16 cellular contexts compared by ENCODE assay signal in the genomic region with DNA sequence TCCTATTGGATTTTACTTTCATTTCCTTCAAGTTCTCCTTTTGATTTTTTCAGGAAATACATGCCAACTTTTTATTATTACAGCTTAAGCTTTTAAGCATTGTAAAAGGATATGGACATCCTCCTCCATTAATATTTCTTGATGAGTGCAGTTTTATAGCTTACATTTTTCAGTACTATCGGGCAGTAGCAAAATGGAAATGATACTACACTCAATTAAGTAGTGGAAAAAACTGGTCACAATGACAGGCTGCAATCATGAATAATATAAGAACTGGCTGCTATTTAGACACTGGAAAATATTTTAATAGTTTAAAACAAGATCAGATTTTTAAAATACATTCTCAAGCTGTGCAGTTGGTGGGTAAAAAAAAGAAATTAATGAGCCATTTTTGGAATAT. TPM values are rescaled to one million over a fixed set of nuclear protein-coding genes. Genes with fewer than 3 reads are reported as not detected.
DNase-seq lines count a peak whose midpoint lies in the region; ATAC-seq and TF ChIP-seq lines count a peak whose summit lies in the region.
"Had no signal": no experiment of that assay in that cellular context is flagged by ENCODE, and none has a peak within 500 bp of the region (broad histone marks: within the 10 kb centered on the region; RNA-seq: fewer than 3 reads in every experiment).

No MANE protein-coding gene starts in this region.

- no peaks in the 10 kb centered on the region for H3K27me3 ChIP-seq in SK-N-SH (ENCODE audit: insufficient read depth)
- H3K27me3 ChIP-seq in aorta (ENCODE audit: control insufficient read depth in 1 of 2, insufficient read depth in 2 of 2, low read length in 1 of 2), result no peaks in the 10 kb centered on the region
- H3K27me3 ChIP-seq: BLaER1 treated with 17β-estradiol and CSF1 and Interleukin-3, amounts not matched to agents 10 nM and 100 nM had no signal

- peaks cover 41% of the 10 kb centered on the region for H3K4me1 Mint-ChIP-seq in nephron
- H3K4me1 Mint-ChIP-seq: CD4-positive, CD25-positive, alpha-beta regulatory T cell; GM23338 had no signal

- H2AFZ ChIP-seq in SK-N-SH (ENCODE audit: low read depth), result no peak overlapping the region; the same call in 1 of the 2 replicates
- H2AFZ ChIP-seq: GM23338 had no signal

- intact Hi-C loops in aorta (cut with DNase I), result no loop called here

- POLR2A ChIA-PET in SK-N-SH (lab: Yijun Ruan, JAX), result no interaction called here

- no peaks in the 10 kb centered on the region for H3F3A ChIP-seq in SK-N-SH (replicated peaks; ENCODE audit: insufficient read depth)

- CTCF ChIA-PET in SK-N-SH (lab: Yijun Ruan, JAX), result no interaction called here

- peak; percentile 65 for ATAC-seq in SK-N-SH treated with all-trans-retinoic acid at 6 μM for 48 hours
- ATAC-seq in aorta (ENCODE audit: low FRiP score), result peak; percentile 56
- ATAC-seq: GM23338 had no signal

- H3K27ac Mint-ChIP-seq in nephron, result peak overlapping the region; percentile 10 to 84 (median 82)
- H3K27ac Mint-ChIP-seq: CD4-positive, CD25-positive, alpha-beta regulatory T cell; GM23338 had no signal

- H3K36me3 ChIP-seq in SK-N-SH (replicated peaks in 1 of 2; ENCODE audit: control insufficient read depth in 1 of 2, insufficient read depth in 2 of 2, low read length in 1 of 2), result no peaks in the 10 kb centered on the region
- H3K36me3 ChIP-seq in aorta (ENCODE audit: control insufficient read depth in 1 of 2, insufficient read depth in 2 of 2, low read length in 1 of 2), result no peaks in the 10 kb centered on the region
- H3K36me3 ChIP-seq: BLaER1 treated with 17β-estradiol and CSF1 and Interleukin-3, amounts not matched to agents 10 nM and 100 nM had no signal

- H3K9me3 Mint-ChIP-seq in nephron, result peaks cover 4% of the 10 kb centered on the region
- H3K9me3 Mint-ChIP-seq: GM23338 had no signal

- no peak overlapping the region for H3K9ac ChIP-seq in SK-N-SH
- H3K9ac ChIP-seq: BLaER1 treated with 17β-estradiol and CSF1 and Interleukin-3, amounts not matched to agents 10 nM and 100 nM had no signal

- no peaks in the 10 kb centered on the region for H4K20me1 ChIP-seq in SK-N-SH (ENCODE audit: insufficient read depth)
- H4K20me1 ChIP-seq: BLaER1 treated with 17β-estradiol and CSF1 and Interleukin-3, amounts not matched to agents 10 nM and 100 nM had no signal

- no peaks in the 10 kb centered on the region for H3K79me2 ChIP-seq in SK-N-SH (ENCODE audit: insufficient read depth)

- H3K27ac ChIP-seq in SK-N-SH (ENCODE audit: low read depth in 2 of 2, low read length in 1 of 2) (no peak overlapping the region), aorta (ENCODE audit: low read depth in 1 of 2, low read length in 2 of 2) (no peak overlapping the region)
- H3K27ac ChIP-seq: BLaER1 treated with 17β-estradiol and CSF1 and Interleukin-3, amounts not matched to agents 10 nM and 100 nM had no signal

- no peak for TF ChIP-seq EP300 in SK-N-SH (IDR thresholded peaks at IDR 0.05; ENCODE audit: borderline replicate concordance in 1 of 2, low read depth in 1 of 2, low read length in 1 of 2)

- peak overlapping the region in 1 of 3 experiments; percentile 6 for H3K4me3 Mint-ChIP-seq in nephron
- H3K4me3 Mint-ChIP-seq: CD4-positive, CD25-positive, alpha-beta regulatory T cell; GM23338 had no signal

- peaks cover 11% of the 10 kb centered on the region for H3K36me3 Mint-ChIP-seq in nephron (ENCODE audit: low read depth)
- H3K36me3 Mint-ChIP-seq: CD4-positive, CD25-positive, alpha-beta regulatory T cell had no signal

- H3K9me3 ChIP-seq in SK-N-SH (no peaks in the 10 kb centered on the region), aorta (ENCODE audit: control insufficient read depth, low read length) (peaks cover 1% of the 10 kb centered on the region)
- H3K9me3 ChIP-seq: BLaER1 treated with 17β-estradiol and CSF1 and Interleukin-3, amounts not matched to agents 10 nM and 100 nM had no signal

- no peak overlapping the region for H3K4me3 ChIP-seq in SK-N-SH (ENCODE audit: low read depth in 2 of 2, low read length in 1 of 2)
- H3K4me3 ChIP-seq in aorta (ENCODE audit: low read length in 2 of 2), result no peak overlapping the region
- H3K4me3 ChIP-seq: BLaER1 treated with 17β-estradiol and CSF1 and Interleukin-3, amounts not matched to agents 10 nM and 100 nM; GM23338 had no signal

- H3K4me2 ChIP-seq in SK-N-SH, result no peak overlapping the region
- H3K4me2 ChIP-seq: BLaER1 treated with 17β-estradiol and CSF1 and Interleukin-3, amounts not matched to agents 10 nM and 100 nM; GM23338 had no signal

- no peaks in the 10 kb centered on the region for H3K9me2 ChIP-seq in SK-N-SH

- no peak for TF ChIP-seq RAD21 in SK-N-SH (IDR thresholded peaks at IDR 0.05; ENCODE audit: low read length)

- no peaks in the 10 kb centered on the region for H3K27me3 Mint-ChIP-seq in nephron (ENCODE audit: low read depth)
- H3K27me3 Mint-ChIP-seq: CD4-positive, CD25-positive, alpha-beta regulatory T cell had no signal

- H3K4me1 ChIP-seq in SK-N-SH (ENCODE audit: control insufficient read depth in 1 of 2, insufficient read depth in 2 of 2, low read depth in 1 of 2, low read length in 1 of 2), result no peaks in the 10 kb centered on the region
- peaks cover 0 to 2% of the 10 kb centered on the region in 2 donors for H3K4me1 ChIP-seq in aorta (ENCODE audit: control insufficient read depth in 1 of 2, insufficient read depth in 2 of 2, low read length in 2 of 2)
- H3K4me1 ChIP-seq: BLaER1 treated with 17β-estradiol and CSF1 and Interleukin-3, amounts not matched to agents 10 nM and 100 nM had no signal

- WGBS in SK-N-SH (ENCODE audit: low lambda C conversion rate), result 9% methylated on average over 1 of the region's 1 CpG
- 4 to 7% methylated on average over 1 of the region's 1 CpG for WGBS in aorta, 2 donors

- TF ChIP-seq CTCF in SK-N-SH (IDR thresholded peaks at IDR 0.05), result no peak
- TF ChIP-seq CTCF in nephron (IDR thresholded peaks at IDR 0.05; ENCODE audit: unreplicated experiment in 3 of 3), result no peak

- DNase-seq in SK-N-SH (no peak), fibroblast of gingiva (ENCODE audit: low read depth) (peak; percentile 29), aorta (no peak), midbrain (lab: John Stamatoyannopoulos, UW) (no peak), NCI-H345 treated with DMSO at 0.1 percent for 48 hours (lab: John Stamatoyannopoulos, UW; ENCODE audit: unreplicated experiment) (no peak), DMS53 (lab: John Stamatoyannopoulos, UW) (no peak)
- DNase-seq: 8988T; ACHN; CD4-positive, CD25-positive, alpha-beta regulatory T cell; H7 had no signal

TF ChIP-seq in SK-N-SH treated with all-trans-retinoic acid at 6 μM for 48 hours, 23 proteins besides CTCF, POLR2A, EP300 and RAD21 (continues in another document):
- TF ChIP-seq, protein P1, sequence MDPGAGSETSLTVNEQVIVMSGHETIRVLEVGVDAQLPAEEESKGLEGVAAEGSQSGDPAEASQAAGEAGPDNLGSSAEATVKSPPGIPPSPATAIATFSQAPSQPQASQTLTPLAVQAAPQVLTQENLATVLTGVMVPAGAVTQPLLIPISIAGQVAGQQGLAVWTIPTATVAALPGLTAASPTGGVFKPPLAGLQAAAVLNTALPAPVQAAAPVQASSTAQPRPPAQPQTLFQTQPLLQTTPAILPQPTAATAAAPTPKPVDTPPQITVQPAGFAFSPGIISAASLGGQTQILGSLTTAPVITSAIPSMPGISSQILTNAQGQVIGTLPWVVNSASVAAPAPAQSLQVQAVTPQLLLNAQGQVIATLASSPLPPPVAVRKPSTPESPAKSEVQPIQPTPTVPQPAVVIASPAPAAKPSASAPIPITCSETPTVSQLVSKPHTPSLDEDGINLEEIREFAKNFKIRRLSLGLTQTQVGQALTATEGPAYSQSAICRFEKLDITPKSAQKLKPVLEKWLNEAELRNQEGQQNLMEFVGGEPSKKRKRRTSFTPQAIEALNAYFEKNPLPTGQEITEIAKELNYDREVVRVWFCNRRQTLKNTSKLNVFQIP (CRISPR knock-in tag; IDR thresholded peaks at IDR 0.05; ENCODE audit: borderline replicate concordance, low read depth), result no peak
- TF ChIP-seq RARB (CRISPR knock-in tag; IDR thresholded peaks at IDR 0.05), result no peak

TF ChIP-seq in SK-N-SH, 30 proteins besides CTCF, POLR2A, EP300 and RAD21 (continues in another document):
- TF ChIP-seq SIN3A (IDR thresholded peaks at IDR 0.05; ENCODE audit: borderline replicate concordance, low read depth, low read length) (no peak), YY1 (IDR thresholded peaks at IDR 0.05; ENCODE audit: low read depth) (no peak)
- TF ChIP-seq, protein P2, sequence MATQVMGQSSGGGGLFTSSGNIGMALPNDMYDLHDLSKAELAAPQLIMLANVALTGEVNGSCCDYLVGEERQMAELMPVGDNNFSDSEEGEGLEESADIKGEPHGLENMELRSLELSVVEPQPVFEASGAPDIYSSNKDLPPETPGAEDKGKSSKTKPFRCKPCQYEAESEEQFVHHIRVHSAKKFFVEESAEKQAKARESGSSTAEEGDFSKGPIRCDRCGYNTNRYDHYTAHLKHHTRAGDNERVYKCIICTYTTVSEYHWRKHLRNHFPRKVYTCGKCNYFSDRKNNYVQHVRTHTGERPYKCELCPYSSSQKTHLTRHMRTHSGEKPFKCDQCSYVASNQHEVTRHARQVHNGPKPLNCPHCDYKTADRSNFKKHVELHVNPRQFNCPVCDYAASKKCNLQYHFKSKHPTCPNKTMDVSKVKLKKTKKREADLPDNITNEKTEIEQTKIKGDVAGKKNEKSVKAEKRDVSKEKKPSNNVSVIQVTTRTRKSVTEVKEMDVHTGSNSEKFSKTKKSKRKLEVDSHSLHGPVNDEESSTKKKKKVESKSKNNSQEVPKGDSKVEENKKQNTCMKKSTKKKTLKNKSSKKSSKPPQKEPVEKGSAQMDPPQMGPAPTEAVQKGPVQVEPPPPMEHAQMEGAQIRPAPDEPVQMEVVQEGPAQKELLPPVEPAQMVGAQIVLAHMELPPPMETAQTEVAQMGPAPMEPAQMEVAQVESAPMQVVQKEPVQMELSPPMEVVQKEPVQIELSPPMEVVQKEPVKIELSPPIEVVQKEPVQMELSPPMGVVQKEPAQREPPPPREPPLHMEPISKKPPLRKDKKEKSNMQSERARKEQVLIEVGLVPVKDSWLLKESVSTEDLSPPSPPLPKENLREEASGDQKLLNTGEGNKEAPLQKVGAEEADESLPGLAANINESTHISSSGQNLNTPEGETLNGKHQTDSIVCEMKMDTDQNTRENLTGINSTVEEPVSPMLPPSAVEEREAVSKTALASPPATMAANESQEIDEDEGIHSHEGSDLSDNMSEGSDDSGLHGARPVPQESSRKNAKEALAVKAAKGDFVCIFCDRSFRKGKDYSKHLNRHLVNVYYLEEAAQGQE (IDR thresholded peaks at IDR 0.05; ENCODE audit: low read depth, low read length), result no peak

RNA-seq across cellular contexts. Expression of a gene that starts 20.5 kb away (rescaled TPM):
- polyA plus RNA-seq in SK-N-SH (2012; rRNA removed) (0.02 TPM in 1 of 2 replicates, not detected in the other), aorta (under 1 TPM in 1 of 2 donors, not detected in 1; 0.43 TPM)
- 0.01 and 0.05 TPM in 2 replicates for polyA plus RNA-seq in SK-N-SH (2012; cell fraction: cytosol; rRNA removed)
- 0.07 TPM in 1 of 2 replicates, not detected in the other for polyA plus RNA-seq in SK-N-SH (2012; cell fraction: nucleus; rRNA removed)
- under 1 TPM in 1 of 2 donors, not detected in 1; 0.45 TPM for total RNA-seq in aorta
- total RNA-seq: CD4-positive, CD25-positive, alpha-beta regulatory T cell; Daoy; GM23338; H7; HT-29 had no signal
- polyA plus RNA-seq: CD4-positive, CD25-positive, alpha-beta regulatory T cell; GM23338 had no signal
